In genomic region chr1:118200836-118201235, GRCh38 we compare ENCODE assay signal across 9 cellular contexts. TPM values are rescaled to one million over a fixed set of nuclear protein-coding genes. Genes with fewer than 3 reads are reported as not detected.
"Had no signal": no experiment of that assay in that cellular context is flagged by ENCODE, and none has a peak within 500 bp of the region (broad histone marks: within the 10 kb centered on the region; RNA-seq: fewer than 3 reads in every experiment).

No MANE protein-coding gene starts in this region.

- H3K4me3 Mint-ChIP-seq: H9 had no signal

- H2AFZ ChIP-seq: GM23248 had no signal

- H3K27ac ChIP-seq: GM23248, HL-60 had no signal

- H3K9ac ChIP-seq: GM23248 had no signal

- FAIRE-seq: H1, H54 had no signal

- H3K4me3 ChIP-seq: GM23248 had no signal

- H3K27ac Mint-ChIP-seq: H9 had no signal

- DNase-seq: GM23248, H9, HCEC 1CT, IMR-90, KBM-7 had no signal

RNA-seq across cellular contexts. Expression of gene SPAG17, which starts 15.8 kb away (rescaled TPM):
- total RNA-seq: GM23248, HT1080, IMR-90 had no signal
